In genomic region chr14:37590096-37590809, GRCh38 we compare ENCODE assay signal across 20 cellular contexts. TPM values are rescaled to one million over a fixed set of nuclear protein-coding genes. Genes with fewer than 3 reads are reported as not detected.
DNase-seq lines count a peak whose midpoint lies in the region; ATAC-seq and TF ChIP-seq lines count a peak whose summit lies in the region.
"Had no signal": no experiment of that assay in that cellular context is flagged by ENCODE, and none has a peak within 500 bp of the region (broad histone marks: within the 10 kb centered on the region; RNA-seq: fewer than 3 reads in every experiment).

No MANE protein-coding gene starts in this region.

- peaks cover 18 to 22% of the 10 kb centered on the region in 2 donors for H3K9me3 Mint-ChIP-seq in stimulated activated naive CD8-positive, alpha-beta T cell treated with anti-CD3 and anti-CD28 coated beads, Interleukin-15, amount 100 ng/mL, for 72 hours
- peaks cover 7% of the 10 kb centered on the region for H3K9me3 Mint-ChIP-seq in activated T-helper 17 cell treated with anti-CD3 and anti-CD28 coated beads, Interleukin-2, amount 50 U/mL, for 72 hours

- no peaks in the 10 kb centered on the region for H3K36me3 ChIP-seq in muscle layer of duodenum (ENCODE audit: control insufficient read depth in 1 of 2, insufficient read depth in 2 of 2, low read length in 2 of 2)

- H3K27ac ChIP-seq in VCaP (peak overlapping the region; percentile 100), muscle layer of duodenum (ENCODE audit: low read length) (peak overlapping the region; percentile 49)

- ATAC-seq in stimulated activated naive CD8-positive, alpha-beta T cell treated with anti-CD3 and anti-CD28 coated beads, Interleukin-15, amount 100 ng/mL, for 72 hours, result no peak
- ATAC-seq in HG02885 (IDR thresholded peaks at IDR 0.05; ENCODE audit: poor library complexity, unreplicated experiment) (no peak), GM21619 (IDR thresholded peaks at IDR 0.05; ENCODE audit: unreplicated experiment) (no peak)
- ATAC-seq in activated T-helper 17 cell treated with anti-CD3 and anti-CD28 coated beads, Interleukin-2, amount 50 U/mL, for 72 hours (replicated peaks), result no peak
- ATAC-seq: activated naive CD8-positive, alpha-beta T cell treated with anti-CD3 and anti-CD28 coated beads, Interleukin-2, amount 50 U/mL, for 24 hours; left colon; natural killer cell treated with Interleukin-12 subunit alpha and Interleukin-12 subunit beta and Interleukin-15 and Interleukin-18, amount 100 ng/mL, for 72 hours had no signal

- no peak overlapping the region for H3K4me3 Mint-ChIP-seq in stimulated activated naive CD8-positive, alpha-beta T cell treated with anti-CD3 and anti-CD28 coated beads, Interleukin-15, amount 100 ng/mL, for 72 hours
- H3K4me3 Mint-ChIP-seq in activated T-helper 17 cell treated with anti-CD3 and anti-CD28 coated beads, Interleukin-2, amount 50 U/mL, for 72 hours, result no peak overlapping the region
- H3K4me3 Mint-ChIP-seq: activated naive CD8-positive, alpha-beta T cell treated with anti-CD3 and anti-CD28 coated beads, Interleukin-2, amount 50 U/mL, for 24 hours; natural killer cell treated with Interleukin-12 subunit alpha and Interleukin-12 subunit beta and Interleukin-15 and Interleukin-18, amount 100 ng/mL, for 72 hours had no signal

- peaks cover 14% of the 10 kb centered on the region for H3K36me3 Mint-ChIP-seq in activated T-helper 17 cell treated with anti-CD3 and anti-CD28 coated beads, Interleukin-2, amount 50 U/mL, for 72 hours (ENCODE audit: low read depth)

- H3K27ac Mint-ChIP-seq in stimulated activated naive CD8-positive, alpha-beta T cell treated with anti-CD3 and anti-CD28 coated beads, Interleukin-15, amount 100 ng/mL, for 72 hours, result no peak overlapping the region
- no peak overlapping the region for H3K27ac Mint-ChIP-seq in activated T-helper 17 cell treated with anti-CD3 and anti-CD28 coated beads, Interleukin-2, amount 50 U/mL, for 72 hours
- H3K27ac Mint-ChIP-seq: activated naive CD8-positive, alpha-beta T cell treated with anti-CD3 and anti-CD28 coated beads, Interleukin-2, amount 50 U/mL, for 24 hours had no signal

- H3K27me3 ChIP-seq in muscle layer of duodenum (ENCODE audit: low read depth, low read length), result peaks cover 72% of the 10 kb centered on the region

- TF ChIP-seq CTCF in VCaP (conservative IDR thresholded peaks at IDR 0.05), result no peak

- H3K4me3 ChIP-seq in muscle layer of duodenum (ENCODE audit: low read depth in 1 of 2, low read length in 2 of 2), result peak overlapping the region in 1 of 2 donors; percentile 49

- H3K4me1 Mint-ChIP-seq in stimulated activated naive CD8-positive, alpha-beta T cell treated with anti-CD3 and anti-CD28 coated beads, Interleukin-15, amount 100 ng/mL, for 72 hours, result peaks cover 23% of the 10 kb centered on the region
- H3K4me1 Mint-ChIP-seq in activated T-helper 17 cell treated with anti-CD3 and anti-CD28 coated beads, Interleukin-2, amount 50 U/mL, for 72 hours, result peaks cover 3% of the 10 kb centered on the region

- peaks cover 91% of the 10 kb centered on the region for H3K27me3 Mint-ChIP-seq in stimulated activated naive CD8-positive, alpha-beta T cell treated with anti-CD3 and anti-CD28 coated beads, Interleukin-15, amount 100 ng/mL, for 72 hours
- H3K27me3 Mint-ChIP-seq in activated T-helper 17 cell treated with anti-CD3 and anti-CD28 coated beads, Interleukin-2, amount 50 U/mL, for 72 hours, result peaks cover 64% of the 10 kb centered on the region

- H3K9me3 ChIP-seq in muscle layer of duodenum (ENCODE audit: control insufficient read depth in 1 of 2, low read length in 2 of 2), result peaks cover 2 to 6% of the 10 kb centered on the region in 2 donors

- peaks cover 0 to 31% of the 10 kb centered on the region in 2 donors for H3K4me1 ChIP-seq in muscle layer of duodenum (ENCODE audit: control insufficient read depth in 1 of 2, insufficient read depth in 2 of 2, low read length in 2 of 2)

- DNase-seq in DMS53 (lab: John Stamatoyannopoulos, UW) (peak; percentile 47), NCI-H1092 (lab: John Stamatoyannopoulos, UW) (peak; percentile 42)
- no peak for DNase-seq in stimulated activated naive CD8-positive, alpha-beta T cell treated with anti-CD3 and anti-CD28 coated beads, Interleukin-15, amount 100 ng/mL, for 72 hours
- DNase-seq: activated CD4-positive, CD25-positive, alpha-beta regulatory T cell; activated naive CD8-positive, alpha-beta T cell treated with anti-CD3 and anti-CD28 coated beads, Interleukin-2, amount 50 U/mL, for 24 hours; C1 segment of cervical spinal cord; cerebellar nuclear complex; GF-D8; head of caudate nucleus; left colon; NCI-H1436 treated with DMSO at 0.1 percent for 48 hours; stimulated activated CD4-positive, alpha-beta T cell treated with anti-CD3 and anti-CD28 coated beads, Interleukin-2, amount 100 ng/mL, for 48 hours had no signal

RNA-seq across cellular contexts. Expression of gene FOXA1, which starts 4.8 kb away (rescaled TPM):
- total RNA-seq in activated T-helper 17 cell treated with anti-CD3 and anti-CD28 coated beads, Interleukin-2, amount 50 U/mL, for 72 hours, result under 1 TPM in 1 of 2 donors, not detected in 1; 0.21 TPM
- total RNA-seq: natural killer cell treated with Interleukin-12 subunit alpha and Interleukin-12 subunit beta and Interleukin-15 and Interleukin-18, amount 100 ng/mL, for 72 hours; OCI-LY7 had no signal

RNA-seq across cellular contexts. Expression of gene TTC6, which starts 5.2 kb away (rescaled TPM):
- not detected for total RNA-seq in activated T-helper 17 cell treated with anti-CD3 and anti-CD28 coated beads, Interleukin-2, amount 50 U/mL, for 72 hours
- total RNA-seq: epithelial cell of proximal tubule; natural killer cell treated with Interleukin-12 subunit alpha and Interleukin-12 subunit beta and Interleukin-15 and Interleukin-18, amount 100 ng/mL, for 72 hours; OCI-LY7 had no signal

Comparison
In these comparisons a context has a peak if more than half of its experiments do, and no peak if none do; other contexts are left out.
1. DNase-seq: peak in DMS53 (single experiment) and NCI-H1092 (single experiment); none in stimulated activated naive CD8-positive, alpha-beta T cell treated with anti-CD3 and anti-CD28 coated beads, Interleukin-15, amount 100 ng/mL, for 72 hours (0 of 2).